Comparison of ENCODE assay signal across 16 cellular contexts in genomic region chr12:578743-579449, GRCh38.
A peak's percentile ranks its signal among the peaks of the same experiment; 100 is the strongest.
DNase-seq lines count a peak whose midpoint lies in the region; ATAC-seq, FAIRE-seq and TF ChIP-seq lines count a peak whose summit lies in the region.
"Had no signal": no experiment of that assay in that cellular context is flagged by ENCODE, and none has a peak within 500 bp of the region (broad histone marks: within the 10 kb centered on the region; RNA-seq: fewer than 3 reads in every experiment).

No MANE protein-coding gene starts in this region.

- H3K27ac ChIP-seq in A549: peak overlapping the region; percentile 54 to 63; a peak in 5 of 6 replicates
- H3K27ac ChIP-seq in astrocyte (ENCODE audit: low read depth, low read length): no peak overlapping the region
- H3K27ac ChIP-seq in foreskin keratinocyte: no peak overlapping the region
- H3K27ac ChIP-seq: breast epithelium had no signal

- 34% methylated on average over 7 of the region's 7 CpGs for WGBS in A549 (ENCODE audit: missing lambda C conversion rate)

- no peak for TF ChIP-seq RAD21 in A549 (conservative IDR thresholded peaks at IDR 0.05 in 1 of 2, IDR thresholded peaks at IDR 0.05 in 1 of 2)

- TF ChIP-seq CTCF in A549 (IDR thresholded peaks at IDR 0.05): no peak
- no peak for TF ChIP-seq CTCF in astrocyte (IDR thresholded peaks at IDR 0.05; ENCODE audit: insufficient read depth, low read depth, low read length)
- no peak for TF ChIP-seq CTCF in foreskin keratinocyte (conservative IDR thresholded peaks at IDR 0.05)

- H3K36me3 Mint-ChIP-seq in astrocyte (ENCODE audit: low read depth, unreplicated experiment): no peaks in the 10 kb centered on the region

- no peak overlapping the region for H3K9ac ChIP-seq in astrocyte (ENCODE audit: low read length)

- ATAC-seq in A549: peak in 1 of 2 experiments; percentile 19; a peak in 2 of 6 replicates
- ATAC-seq in foreskin keratinocyte: no peak
- no peak for ATAC-seq in GM18867 (IDR thresholded peaks at IDR 0.05; ENCODE audit: unreplicated experiment)
- ATAC-seq in HG02970 (IDR thresholded peaks at IDR 0.05; ENCODE audit: low FRiP score, unreplicated experiment): no peak

- H3K9me3 ChIP-seq in A549 (peaks cover 5% of the 10 kb centered on the region; the same call in 1 of the 3 replicates), astrocyte (ENCODE audit: insufficient read depth, low read depth, low read length) (no peaks in the 10 kb centered on the region)
- H3K9me3 ChIP-seq: breast epithelium had no signal

- H3K4me2 ChIP-seq in A549: peak overlapping the region; percentile 62
- peak overlapping the region; percentile 33 for H3K4me2 ChIP-seq in astrocyte (ENCODE audit: low read length)

- FAIRE-seq in A549 (lab: Jason Lieb, UNC): no peak
- FAIRE-seq in astrocyte (lab: Jason Lieb, UNC): no peak
- FAIRE-seq: H54 had no signal

- no peaks in the 10 kb centered on the region for H3K79me2 ChIP-seq in astrocyte (ENCODE audit: insufficient read depth, low read length)

- no peaks in the 10 kb centered on the region for H4K20me1 ChIP-seq in astrocyte (ENCODE audit: insufficient read depth, low read length)

- H2AFZ ChIP-seq in astrocyte (ENCODE audit: low read depth, low read length): no peak overlapping the region

- no peak overlapping the region for H3K27ac Mint-ChIP-seq in astrocyte (ENCODE audit: unreplicated experiment)

- TF ChIP-seq POLR2A in A549 (IDR thresholded peaks at IDR 0.05; ENCODE audit: low read length): no peak

- H3K4me1 ChIP-seq in A549 (peaks cover 40% of the 10 kb centered on the region), astrocyte (ENCODE audit: insufficient read depth, low read length) (no peaks in the 10 kb centered on the region), foreskin keratinocyte (peaks cover 16% of the 10 kb centered on the region)
- H3K4me1 ChIP-seq: breast epithelium had no signal

- CTCF ChIA-PET in A549 (lab: Yijun Ruan, JAX): interaction anchor here (0.6 to 13.7 kb wide), 6 partner anchors 30 to 1007 kb away, joined by 3 to 292 read pairs (median 4); partner anchors contain the start of genes RAD52 and WNK1

- peak in 1 of 2 experiments; percentile 31 for DNase-seq in A549 (ENCODE audit: low read depth in 1 of 2, low spot score in 1 of 2)
- DNase-seq in NCI-H1092 treated with DMSO at 0.1 percent for 48 hours (lab: John Stamatoyannopoulos, UW): peak; percentile 74
- peak; percentile 17 for DNase-seq in astrocyte (ENCODE audit: low read depth)
- peak; percentile 58 for DNase-seq in left kidney (ENCODE audit: low read depth, low spot score)
- DNase-seq in foreskin keratinocyte: no peak
- DNase-seq in GM19240 (ENCODE audit: insufficient read length, low spot score): no peak
- DNase-seq: activated CD4-positive, alpha-beta T cell treated with anti-CD3 and anti-CD28 coated beads, Interleukin-2, amount 50 U/mL, for 48 hours; activated naive CD4-positive, alpha-beta T cell; NCI-H2227 treated with DMSO at 0.1 percent for 48 hours; stimulated activated CD4-positive, alpha-beta T cell treated with anti-CD3 and anti-CD28 coated beads, Interleukin-4, amount 100 ng/mL, for 4 hours; stimulated activated naive CD4-positive, alpha-beta T cell; T-helper 9 cell had no signal

- POLR2A ChIA-PET in A549 (lab: Yijun Ruan, JAX): interaction anchor here (1.1 to 4.0 kb wide), 2 partner anchors 172 kb away, joined by 3 to 43 read pairs; partner anchors contain the start of gene WNK1

- H3K4me1 Mint-ChIP-seq in astrocyte (ENCODE audit: low read depth, unreplicated experiment): peaks cover 10% of the 10 kb centered on the region

- no peaks in the 10 kb centered on the region for H3K36me3 ChIP-seq in astrocyte (ENCODE audit: insufficient read depth, low read length)
- H3K36me3 ChIP-seq: breast epithelium had no signal

- peaks cover 5% of the 10 kb centered on the region for H3K9me3 Mint-ChIP-seq in astrocyte (ENCODE audit: unreplicated experiment)

- no peak for TF ChIP-seq EP300 in A549 (IDR thresholded peaks at IDR 0.05)

- no peak overlapping the region for H3K4me3 ChIP-seq in A549
- H3K4me3 ChIP-seq in astrocyte (ENCODE audit: insufficient read depth, low read depth, low read length): no peak overlapping the region
- H3K4me3 ChIP-seq: breast epithelium had no signal

- no peak overlapping the region for H3K4me3 Mint-ChIP-seq in astrocyte (ENCODE audit: unreplicated experiment)

- H3K27me3 ChIP-seq in astrocyte (ENCODE audit: insufficient read depth, low read length) (no peaks in the 10 kb centered on the region), foreskin keratinocyte (no peaks in the 10 kb centered on the region)
- H3K27me3 ChIP-seq: breast epithelium had no signal

- peaks cover 11% of the 10 kb centered on the region for H3K27me3 Mint-ChIP-seq in astrocyte (ENCODE audit: low read depth, unreplicated experiment)

TF ChIP-seq in A549, 52 proteins besides CTCF, POLR2A, EP300 and RAD21:
- TF ChIP-seq CEBPB (IDR thresholded peaks at IDR 0.05) (no peak), HOXB5 (CRISPR knock-in tag; IDR thresholded peaks at IDR 0.05) (peak; percentile 47; the same call in 1 of the 2 replicates), RARB (CRISPR knock-in tag; IDR thresholded peaks at IDR 0.05) (no peak), TP53 (CRISPR knock-in tag; IDR thresholded peaks at IDR 0.05) (no peak), MYC (IDR thresholded peaks at IDR 0.05; ENCODE audit: borderline replicate concordance, low read length) (no peak)

Comparison
In these comparisons a context has a peak if more than half of its experiments do, and no peak if none do; other contexts are left out.
1. DNase-seq: peak in NCI-H1092 treated with DMSO at 0.1 percent for 48 hours (single experiment), astrocyte (single experiment) and left kidney (single experiment); none in foreskin keratinocyte (0 of 2) and GM19240 (single experiment).
2. H3K27ac ChIP-seq: peak in A549 (2 of 2); none in astrocyte (single experiment) and foreskin keratinocyte (single experiment).